23 cellular contexts compared by ENCODE assay signal in genomic region chr11:85666687-85667086, GRCh38. TPM values are rescaled to one million over a fixed set of nuclear protein-coding genes. Genes with fewer than 3 reads are reported as not detected.
"Had no signal": no experiment of that assay in that cellular context is flagged by ENCODE, and none has a peak within 500 bp of the region (broad histone marks: within the 10 kb centered on the region; RNA-seq: fewer than 3 reads in every experiment).

No MANE protein-coding gene starts in this region.

- H3K4me3 Mint-ChIP-seq: activated naive CD4-positive, alpha-beta T cell treated with anti-CD3 and anti-CD28 coated beads for 36 hours had no signal

- FAIRE-seq: bronchial epithelial cell had no signal

- H3K4me3 ChIP-seq: coronary artery, heart left ventricle, spleen, thoracic aorta, upper lobe of right lung had no signal

- H3K27me3 Mint-ChIP-seq: activated CD4-positive, alpha-beta memory T cell treated with anti-CD3 and anti-CD28 coated beads, Interleukin-2, amount 10 ng/mL, durations not matched to agents 7 days and 5 days; memory B cell had no signal

- H3K27me3 ChIP-seq: heart left ventricle, spleen, upper lobe of right lung had no signal

- ATAC-seq: activated CD4-positive, CD25-positive, alpha-beta regulatory T cell treated with anti-CD3 and anti-CD28 coated beads, Interleukin-2, amount 50 U/mL, for 24 hours; activated T-cell treated with anti-CD3 and anti-CD28 coated beads, Interleukin-2, amount 50 U/mL, for 72 hours; heart left ventricle; left cardiac atrium; upper lobe of right lung had no signal

- H3K27ac Mint-ChIP-seq: activated CD4-positive, alpha-beta T cell treated with anti-CD3 and anti-CD28 coated beads, Interleukin-2, amount 10 ng/mL, durations not matched to agents 24 days and 14 days; activated naive CD8-positive, alpha-beta T cell treated with anti-CD3 and anti-CD28 coated beads, Interleukin-2, amount 10 ng/mL, durations not matched to agents 7 days and 5 days; nephron progenitor cell had no signal

- H3K9me3 Mint-ChIP-seq: activated CD4-positive, alpha-beta memory T cell treated with anti-CD3 and anti-CD28 coated beads, Interleukin-2, amount 10 ng/mL, durations not matched to agents 7 days and 5 days; activated naive CD4-positive, alpha-beta T cell treated with anti-CD3 and anti-CD28 coated beads for 36 hours; memory B cell had no signal

- H3K36me3 ChIP-seq: thoracic aorta had no signal

- H3K27ac ChIP-seq: coronary artery, epithelial cell of prostate, heart left ventricle, spleen, thoracic aorta, upper lobe of right lung, VCaP had no signal

- H3K9me3 ChIP-seq: heart left ventricle, spleen, thoracic aorta, upper lobe of right lung had no signal

- DNase-seq: activated CD4-positive, alpha-beta memory T cell treated with anti-CD3 and anti-CD28 coated beads, Interleukin-2, amount 10 ng/mL, durations not matched to agents 7 days and 5 days; activated CD4-positive, alpha-beta T cell treated with anti-CD3 and anti-CD28 coated beads, Interleukin-2, amount 10 ng/mL, durations not matched to agents 24 days and 14 days; activated effector memory CD4-positive, alpha-beta T cell treated with Interleukin-2 at 50 U/mL for 16 hours; activated naive CD4-positive, alpha-beta T cell treated with anti-CD3 and anti-CD28 coated beads for 36 hours; activated naive CD8-positive, alpha-beta T cell treated with anti-CD3 and anti-CD28 coated beads, Interleukin-2, amount 10 ng/mL, durations not matched to agents 7 days and 5 days; activated T-cell treated with anti-CD3 and anti-CD28 coated beads, Interleukin-2, amount 50 U/mL, for 72 hours; amniotic stem cell; cerebellar nuclear complex; heart left ventricle; islet precursor cell; left cardiac atrium; nephron progenitor cell; spleen; stimulated activated CD4-positive, alpha-beta T cell treated with anti-CD3 and anti-CD28 coated beads, Interleukin-4, amount 100 ng/mL, for 1 hour; stimulated activated naive CD4-positive, alpha-beta T cell; upper lobe of right lung had no signal

RNA-seq across cellular contexts. Expression of gene CCDC89, which starts 19.3 kb away (rescaled TPM):
- total RNA-seq: activated naive CD4-positive, alpha-beta T cell treated with anti-CD3 and anti-CD28 coated beads for 36 hours; bronchial epithelial cell had no signal
